Comparison of ENCODE assay signal across 1 cellular context in the genomic region with DNA sequence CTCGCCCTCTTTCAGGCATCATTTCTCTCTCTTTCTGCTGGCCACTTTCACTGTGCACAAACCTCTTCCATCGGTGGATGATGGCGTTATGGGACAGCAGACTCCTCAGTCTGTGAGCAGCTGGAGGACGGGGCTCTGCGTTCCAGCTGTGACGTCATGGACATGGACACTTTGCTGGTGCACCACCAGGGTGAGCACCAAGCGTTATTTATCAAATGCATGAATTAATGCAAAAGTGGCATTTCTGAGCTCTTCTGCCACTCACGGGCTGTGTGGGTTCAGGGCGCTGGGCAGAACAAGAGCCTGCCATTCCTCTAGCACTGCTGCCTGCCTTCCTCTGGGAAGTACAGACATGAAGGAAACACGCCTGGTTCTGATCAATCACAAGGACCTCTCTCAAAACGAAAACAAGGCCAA.
TF ChIP-seq lines count a peak whose summit lies in the region.

No MANE protein-coding gene starts in this region.

TF ChIP-seq in GM23338, 12 proteins besides CTCF, POLR2A, EP300 and RAD21 (continued from another document):
- TF ChIP-seq, protein P1, sequence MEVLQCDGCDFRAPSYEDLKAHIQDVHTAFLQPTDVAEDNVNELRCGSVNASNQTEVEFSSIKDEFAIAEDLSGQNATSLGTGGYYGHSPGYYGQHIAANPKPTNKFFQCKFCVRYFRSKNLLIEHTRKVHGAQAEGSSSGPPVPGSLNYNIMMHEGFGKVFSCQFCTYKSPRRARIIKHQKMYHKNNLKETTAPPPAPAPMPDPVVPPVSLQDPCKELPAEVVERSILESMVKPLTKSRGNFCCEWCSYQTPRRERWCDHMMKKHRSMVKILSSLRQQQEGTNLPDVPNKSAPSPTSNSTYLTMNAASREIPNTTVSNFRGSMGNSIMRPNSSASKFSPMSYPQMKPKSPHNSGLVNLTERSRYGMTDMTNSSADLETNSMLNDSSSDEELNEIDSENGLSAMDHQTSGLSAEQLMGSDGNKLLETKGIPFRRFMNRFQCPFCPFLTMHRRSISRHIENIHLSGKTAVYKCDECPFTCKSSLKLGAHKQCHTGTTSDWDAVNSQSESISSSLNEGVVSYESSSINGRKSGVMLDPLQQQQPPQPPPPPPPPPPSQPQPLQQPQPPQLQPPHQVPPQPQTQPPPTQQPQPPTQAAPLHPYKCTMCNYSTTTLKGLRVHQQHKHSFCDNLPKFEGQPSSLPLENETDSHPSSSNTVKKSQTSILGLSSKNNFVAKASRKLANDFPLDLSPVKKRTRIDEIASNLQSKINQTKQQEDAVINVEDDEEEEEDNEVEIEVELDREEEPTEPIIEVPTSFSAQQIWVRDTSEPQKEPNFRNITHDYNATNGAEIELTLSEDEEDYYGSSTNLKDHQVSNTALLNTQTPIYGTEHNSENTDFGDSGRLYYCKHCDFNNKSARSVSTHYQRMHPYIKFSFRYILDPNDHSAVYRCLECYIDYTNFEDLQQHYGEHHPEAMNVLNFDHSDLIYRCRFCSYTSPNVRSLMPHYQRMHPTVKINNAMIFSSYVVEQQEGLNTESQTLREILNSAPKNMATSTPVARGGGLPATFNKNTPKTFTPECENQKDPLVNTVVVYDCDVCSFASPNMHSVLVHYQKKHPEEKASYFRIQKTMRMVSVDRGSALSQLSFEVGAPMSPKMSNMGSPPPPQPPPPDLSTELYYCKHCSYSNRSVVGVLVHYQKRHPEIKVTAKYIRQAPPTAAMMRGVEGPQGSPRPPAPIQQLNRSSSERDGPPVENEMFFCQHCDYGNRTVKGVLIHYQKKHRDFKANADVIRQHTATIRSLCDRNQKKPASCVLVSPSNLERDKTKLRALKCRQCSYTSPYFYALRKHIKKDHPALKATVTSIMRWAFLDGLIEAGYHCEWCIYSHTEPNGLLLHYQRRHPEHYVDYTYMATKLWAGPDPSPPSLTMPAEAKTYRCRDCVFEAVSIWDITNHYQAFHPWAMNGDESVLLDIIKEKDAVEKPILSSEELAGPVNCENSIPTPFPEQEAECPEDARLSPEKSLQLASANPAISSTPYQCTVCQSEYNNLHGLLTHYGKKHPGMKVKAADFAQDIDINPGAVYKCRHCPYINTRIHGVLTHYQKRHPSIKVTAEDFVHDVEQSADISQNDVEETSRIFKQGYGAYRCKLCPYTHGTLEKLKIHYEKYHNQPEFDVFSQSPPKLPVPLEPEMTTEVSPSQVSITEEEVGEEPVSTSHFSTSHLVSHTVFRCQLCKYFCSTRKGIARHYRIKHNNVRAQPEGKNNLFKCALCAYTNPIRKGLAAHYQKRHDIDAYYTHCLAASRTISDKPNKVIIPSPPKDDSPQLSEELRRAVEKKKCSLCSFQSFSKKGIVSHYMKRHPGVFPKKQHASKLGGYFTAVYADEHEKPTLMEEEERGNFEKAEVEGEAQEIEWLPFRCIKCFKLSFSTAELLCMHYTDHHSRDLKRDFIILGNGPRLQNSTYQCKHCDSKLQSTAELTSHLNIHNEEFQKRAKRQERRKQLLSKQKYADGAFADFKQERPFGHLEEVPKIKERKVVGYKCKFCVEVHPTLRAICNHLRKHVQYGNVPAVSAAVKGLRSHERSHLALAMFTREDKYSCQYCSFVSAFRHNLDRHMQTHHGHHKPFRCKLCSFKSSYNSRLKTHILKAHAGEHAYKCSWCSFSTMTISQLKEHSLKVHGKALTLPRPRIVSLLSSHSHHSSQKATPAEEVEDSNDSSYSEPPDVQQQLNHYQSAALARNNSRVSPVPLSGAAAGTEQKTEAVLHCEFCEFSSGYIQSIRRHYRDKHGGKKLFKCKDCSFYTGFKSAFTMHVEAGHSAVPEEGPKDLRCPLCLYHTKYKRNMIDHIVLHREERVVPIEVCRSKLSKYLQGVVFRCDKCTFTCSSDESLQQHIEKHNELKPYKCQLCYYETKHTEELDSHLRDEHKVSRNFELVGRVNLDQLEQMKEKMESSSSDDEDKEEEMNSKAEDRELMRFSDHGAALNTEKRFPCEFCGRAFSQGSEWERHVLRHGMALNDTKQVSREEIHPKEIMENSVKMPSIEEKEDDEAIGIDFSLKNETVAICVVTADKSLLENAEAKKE (CRISPR knock-in tag; IDR thresholded peaks at IDR 0.05) = no peak
- TF ChIP-seq ZNF331 (CRISPR knock-in tag; IDR thresholded peaks at IDR 0.05; ENCODE audit: low read depth) = no peak
- TF ChIP-seq, protein P2, sequence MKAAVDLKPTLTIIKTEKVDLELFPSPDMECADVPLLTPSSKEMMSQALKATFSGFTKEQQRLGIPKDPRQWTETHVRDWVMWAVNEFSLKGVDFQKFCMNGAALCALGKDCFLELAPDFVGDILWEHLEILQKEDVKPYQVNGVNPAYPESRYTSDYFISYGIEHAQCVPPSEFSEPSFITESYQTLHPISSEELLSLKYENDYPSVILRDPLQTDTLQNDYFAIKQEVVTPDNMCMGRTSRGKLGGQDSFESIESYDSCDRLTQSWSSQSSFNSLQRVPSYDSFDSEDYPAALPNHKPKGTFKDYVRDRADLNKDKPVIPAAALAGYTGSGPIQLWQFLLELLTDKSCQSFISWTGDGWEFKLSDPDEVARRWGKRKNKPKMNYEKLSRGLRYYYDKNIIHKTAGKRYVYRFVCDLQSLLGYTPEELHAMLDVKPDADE (IDR thresholded peaks at IDR 0.05) = no peak
- no peak for TF ChIP-seq EZH2phosphoT487 (IDR thresholded peaks at IDR 0.05; ENCODE audit: unreplicated experiment)
- TF ChIP-seq CREB1 (CRISPR knock-in tag; IDR thresholded peaks at IDR 0.05; ENCODE audit: low read depth) = no peak
